ENCODE assay signal across 1 cellular context in the genomic region with DNA sequence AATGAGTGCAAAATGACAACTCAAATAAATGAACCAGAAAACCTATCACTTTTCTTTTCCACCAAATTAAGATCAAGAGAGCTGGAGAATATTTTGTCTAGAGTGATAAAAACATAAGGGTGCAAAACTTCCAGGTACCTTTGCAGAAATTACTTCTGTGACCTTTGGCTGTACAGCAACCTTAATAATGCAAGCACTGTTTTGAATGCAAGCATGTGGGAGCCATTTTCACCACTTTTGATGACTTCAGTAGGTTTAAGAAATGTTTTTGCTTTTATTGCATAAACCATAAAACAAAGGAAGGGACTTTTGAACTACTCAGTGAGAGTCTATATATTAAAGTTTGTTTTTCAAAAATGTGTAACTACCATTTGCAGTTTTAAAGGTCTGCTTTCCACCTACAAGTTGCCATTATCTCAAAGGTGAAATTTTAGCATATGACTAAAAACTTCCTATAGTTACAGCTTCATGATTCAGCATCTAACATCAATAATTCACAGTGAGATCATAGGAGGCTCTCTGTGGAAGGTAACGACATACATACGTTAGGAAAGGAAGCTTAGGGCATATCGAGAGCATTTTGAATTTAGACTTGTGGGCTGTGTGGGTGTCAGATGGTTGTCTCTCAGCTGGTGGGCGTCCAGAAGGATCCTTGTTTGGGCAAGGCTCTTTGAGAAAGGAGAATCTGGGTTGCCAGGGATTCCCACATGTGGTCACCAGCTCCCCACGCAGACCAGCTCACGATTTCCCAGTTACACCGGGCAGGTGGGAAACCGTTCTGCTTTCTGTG.
TF ChIP-seq lines count a peak whose summit lies in the region.

No MANE protein-coding gene starts in this region.

TF ChIP-seq in GM23338, 12 proteins besides CTCF, POLR2A, EP300 and RAD21 (continued from another document):
- TF ChIP-seq, protein P1, sequence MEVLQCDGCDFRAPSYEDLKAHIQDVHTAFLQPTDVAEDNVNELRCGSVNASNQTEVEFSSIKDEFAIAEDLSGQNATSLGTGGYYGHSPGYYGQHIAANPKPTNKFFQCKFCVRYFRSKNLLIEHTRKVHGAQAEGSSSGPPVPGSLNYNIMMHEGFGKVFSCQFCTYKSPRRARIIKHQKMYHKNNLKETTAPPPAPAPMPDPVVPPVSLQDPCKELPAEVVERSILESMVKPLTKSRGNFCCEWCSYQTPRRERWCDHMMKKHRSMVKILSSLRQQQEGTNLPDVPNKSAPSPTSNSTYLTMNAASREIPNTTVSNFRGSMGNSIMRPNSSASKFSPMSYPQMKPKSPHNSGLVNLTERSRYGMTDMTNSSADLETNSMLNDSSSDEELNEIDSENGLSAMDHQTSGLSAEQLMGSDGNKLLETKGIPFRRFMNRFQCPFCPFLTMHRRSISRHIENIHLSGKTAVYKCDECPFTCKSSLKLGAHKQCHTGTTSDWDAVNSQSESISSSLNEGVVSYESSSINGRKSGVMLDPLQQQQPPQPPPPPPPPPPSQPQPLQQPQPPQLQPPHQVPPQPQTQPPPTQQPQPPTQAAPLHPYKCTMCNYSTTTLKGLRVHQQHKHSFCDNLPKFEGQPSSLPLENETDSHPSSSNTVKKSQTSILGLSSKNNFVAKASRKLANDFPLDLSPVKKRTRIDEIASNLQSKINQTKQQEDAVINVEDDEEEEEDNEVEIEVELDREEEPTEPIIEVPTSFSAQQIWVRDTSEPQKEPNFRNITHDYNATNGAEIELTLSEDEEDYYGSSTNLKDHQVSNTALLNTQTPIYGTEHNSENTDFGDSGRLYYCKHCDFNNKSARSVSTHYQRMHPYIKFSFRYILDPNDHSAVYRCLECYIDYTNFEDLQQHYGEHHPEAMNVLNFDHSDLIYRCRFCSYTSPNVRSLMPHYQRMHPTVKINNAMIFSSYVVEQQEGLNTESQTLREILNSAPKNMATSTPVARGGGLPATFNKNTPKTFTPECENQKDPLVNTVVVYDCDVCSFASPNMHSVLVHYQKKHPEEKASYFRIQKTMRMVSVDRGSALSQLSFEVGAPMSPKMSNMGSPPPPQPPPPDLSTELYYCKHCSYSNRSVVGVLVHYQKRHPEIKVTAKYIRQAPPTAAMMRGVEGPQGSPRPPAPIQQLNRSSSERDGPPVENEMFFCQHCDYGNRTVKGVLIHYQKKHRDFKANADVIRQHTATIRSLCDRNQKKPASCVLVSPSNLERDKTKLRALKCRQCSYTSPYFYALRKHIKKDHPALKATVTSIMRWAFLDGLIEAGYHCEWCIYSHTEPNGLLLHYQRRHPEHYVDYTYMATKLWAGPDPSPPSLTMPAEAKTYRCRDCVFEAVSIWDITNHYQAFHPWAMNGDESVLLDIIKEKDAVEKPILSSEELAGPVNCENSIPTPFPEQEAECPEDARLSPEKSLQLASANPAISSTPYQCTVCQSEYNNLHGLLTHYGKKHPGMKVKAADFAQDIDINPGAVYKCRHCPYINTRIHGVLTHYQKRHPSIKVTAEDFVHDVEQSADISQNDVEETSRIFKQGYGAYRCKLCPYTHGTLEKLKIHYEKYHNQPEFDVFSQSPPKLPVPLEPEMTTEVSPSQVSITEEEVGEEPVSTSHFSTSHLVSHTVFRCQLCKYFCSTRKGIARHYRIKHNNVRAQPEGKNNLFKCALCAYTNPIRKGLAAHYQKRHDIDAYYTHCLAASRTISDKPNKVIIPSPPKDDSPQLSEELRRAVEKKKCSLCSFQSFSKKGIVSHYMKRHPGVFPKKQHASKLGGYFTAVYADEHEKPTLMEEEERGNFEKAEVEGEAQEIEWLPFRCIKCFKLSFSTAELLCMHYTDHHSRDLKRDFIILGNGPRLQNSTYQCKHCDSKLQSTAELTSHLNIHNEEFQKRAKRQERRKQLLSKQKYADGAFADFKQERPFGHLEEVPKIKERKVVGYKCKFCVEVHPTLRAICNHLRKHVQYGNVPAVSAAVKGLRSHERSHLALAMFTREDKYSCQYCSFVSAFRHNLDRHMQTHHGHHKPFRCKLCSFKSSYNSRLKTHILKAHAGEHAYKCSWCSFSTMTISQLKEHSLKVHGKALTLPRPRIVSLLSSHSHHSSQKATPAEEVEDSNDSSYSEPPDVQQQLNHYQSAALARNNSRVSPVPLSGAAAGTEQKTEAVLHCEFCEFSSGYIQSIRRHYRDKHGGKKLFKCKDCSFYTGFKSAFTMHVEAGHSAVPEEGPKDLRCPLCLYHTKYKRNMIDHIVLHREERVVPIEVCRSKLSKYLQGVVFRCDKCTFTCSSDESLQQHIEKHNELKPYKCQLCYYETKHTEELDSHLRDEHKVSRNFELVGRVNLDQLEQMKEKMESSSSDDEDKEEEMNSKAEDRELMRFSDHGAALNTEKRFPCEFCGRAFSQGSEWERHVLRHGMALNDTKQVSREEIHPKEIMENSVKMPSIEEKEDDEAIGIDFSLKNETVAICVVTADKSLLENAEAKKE (CRISPR knock-in tag; IDR thresholded peaks at IDR 0.05): no peak
- no peak for TF ChIP-seq CREB1 (CRISPR knock-in tag; IDR thresholded peaks at IDR 0.05; ENCODE audit: low read depth)
- TF ChIP-seq, protein P2, sequence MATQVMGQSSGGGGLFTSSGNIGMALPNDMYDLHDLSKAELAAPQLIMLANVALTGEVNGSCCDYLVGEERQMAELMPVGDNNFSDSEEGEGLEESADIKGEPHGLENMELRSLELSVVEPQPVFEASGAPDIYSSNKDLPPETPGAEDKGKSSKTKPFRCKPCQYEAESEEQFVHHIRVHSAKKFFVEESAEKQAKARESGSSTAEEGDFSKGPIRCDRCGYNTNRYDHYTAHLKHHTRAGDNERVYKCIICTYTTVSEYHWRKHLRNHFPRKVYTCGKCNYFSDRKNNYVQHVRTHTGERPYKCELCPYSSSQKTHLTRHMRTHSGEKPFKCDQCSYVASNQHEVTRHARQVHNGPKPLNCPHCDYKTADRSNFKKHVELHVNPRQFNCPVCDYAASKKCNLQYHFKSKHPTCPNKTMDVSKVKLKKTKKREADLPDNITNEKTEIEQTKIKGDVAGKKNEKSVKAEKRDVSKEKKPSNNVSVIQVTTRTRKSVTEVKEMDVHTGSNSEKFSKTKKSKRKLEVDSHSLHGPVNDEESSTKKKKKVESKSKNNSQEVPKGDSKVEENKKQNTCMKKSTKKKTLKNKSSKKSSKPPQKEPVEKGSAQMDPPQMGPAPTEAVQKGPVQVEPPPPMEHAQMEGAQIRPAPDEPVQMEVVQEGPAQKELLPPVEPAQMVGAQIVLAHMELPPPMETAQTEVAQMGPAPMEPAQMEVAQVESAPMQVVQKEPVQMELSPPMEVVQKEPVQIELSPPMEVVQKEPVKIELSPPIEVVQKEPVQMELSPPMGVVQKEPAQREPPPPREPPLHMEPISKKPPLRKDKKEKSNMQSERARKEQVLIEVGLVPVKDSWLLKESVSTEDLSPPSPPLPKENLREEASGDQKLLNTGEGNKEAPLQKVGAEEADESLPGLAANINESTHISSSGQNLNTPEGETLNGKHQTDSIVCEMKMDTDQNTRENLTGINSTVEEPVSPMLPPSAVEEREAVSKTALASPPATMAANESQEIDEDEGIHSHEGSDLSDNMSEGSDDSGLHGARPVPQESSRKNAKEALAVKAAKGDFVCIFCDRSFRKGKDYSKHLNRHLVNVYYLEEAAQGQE (IDR thresholded peaks at IDR 0.05; ENCODE audit: unreplicated experiment): no peak
- TF ChIP-seq STAT1 (IDR thresholded peaks at IDR 0.05; ENCODE audit: unreplicated experiment): no peak
- no peak for TF ChIP-seq JUNB (IDR thresholded peaks at IDR 0.05; ENCODE audit: unreplicated experiment)
- no peak for TF ChIP-seq EZH2 (IDR thresholded peaks at IDR 0.05; ENCODE audit: low read depth, unreplicated experiment)
- no peak for TF ChIP-seq ZNF331 (CRISPR knock-in tag; IDR thresholded peaks at IDR 0.05; ENCODE audit: low read depth)
